In the genomic region with DNA sequence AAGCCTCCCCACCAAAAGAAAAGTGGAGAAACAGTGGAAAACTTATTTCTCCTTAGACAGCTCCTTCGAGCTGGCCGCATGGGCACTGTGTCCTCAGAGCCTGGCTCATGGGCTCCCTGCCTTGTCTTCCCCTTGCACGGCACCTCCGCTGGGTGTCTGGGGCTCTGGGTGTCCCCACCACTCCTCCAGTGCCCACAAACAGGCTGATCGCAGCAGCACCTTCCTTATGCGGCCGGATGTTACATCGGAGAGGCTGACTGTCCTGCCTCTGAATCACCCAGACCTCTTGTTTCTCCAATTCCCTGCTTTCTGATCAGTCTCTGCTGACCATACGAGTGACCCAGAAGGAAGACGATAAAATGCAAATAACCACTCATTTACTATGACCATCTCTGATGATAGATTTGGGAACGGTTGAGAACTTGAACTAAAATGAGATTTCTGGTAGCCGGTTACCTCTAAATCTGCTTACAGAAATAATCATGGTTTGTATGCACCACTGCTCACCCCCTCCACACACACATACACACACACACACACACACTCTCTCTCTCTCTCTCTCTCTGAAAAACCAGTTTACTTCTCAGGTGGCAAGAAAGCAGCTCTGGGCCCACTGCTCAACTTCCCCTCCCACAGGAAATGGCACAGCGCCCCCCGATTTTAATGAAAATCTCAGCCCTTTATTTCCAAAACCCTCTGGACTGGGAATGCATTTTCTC, we compare ENCODE assay signal across 2 cellular contexts.
TF ChIP-seq lines count a peak whose summit lies in the region.

No MANE protein-coding gene starts in this region.

TF ChIP-seq in GM12891, 5 proteins besides CTCF, POLR2A, EP300 and RAD21:
- TF ChIP-seq POU2F2 (IDR thresholded peaks at IDR 0.05; ENCODE audit: low read depth, low read length) (no peak), SPI1 (IDR thresholded peaks at IDR 0.05; ENCODE audit: low read depth, low read length) (no peak), TAF1 (IDR thresholded peaks at IDR 0.05; ENCODE audit: low read depth, low read length) (no peak), POLR2AphosphoS5 (IDR thresholded peaks at IDR 0.05; ENCODE audit: low read depth, low read length) (no peak), PAX5 (IDR thresholded peaks at IDR 0.05; ENCODE audit: insufficient read depth, low read length, severe bottlenecking) (no peak)

TF ChIP-seq in H1, 55 proteins besides CTCF, POLR2A, EP300 and RAD21:
- TF ChIP-seq CTBP2 (IDR thresholded peaks at IDR 0.05; ENCODE audit: borderline replicate concordance, insufficient read depth, insufficient read length, low read length) = no peak
- no peak for TF ChIP-seq RXRA (IDR thresholded peaks at IDR 0.05; ENCODE audit: insufficient read depth, low read depth, low read length)
- TF ChIP-seq, protein P1, sequence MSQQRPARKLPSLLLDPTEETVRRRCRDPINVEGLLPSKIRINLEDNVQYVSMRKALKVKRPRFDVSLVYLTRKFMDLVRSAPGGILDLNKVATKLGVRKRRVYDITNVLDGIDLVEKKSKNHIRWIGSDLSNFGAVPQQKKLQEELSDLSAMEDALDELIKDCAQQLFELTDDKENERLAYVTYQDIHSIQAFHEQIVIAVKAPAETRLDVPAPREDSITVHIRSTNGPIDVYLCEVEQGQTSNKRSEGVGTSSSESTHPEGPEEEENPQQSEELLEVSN (IDR thresholded peaks at IDR 0.05) = no peak
- no peak for TF ChIP-seq GABPA (IDR thresholded peaks at IDR 0.05; ENCODE audit: borderline replicate concordance, insufficient read depth, low read length)
- TF ChIP-seq CREB1 (IDR thresholded peaks at IDR 0.05) = no peak
- TF ChIP-seq EZH2 (IDR thresholded peaks at IDR 0.05; ENCODE audit: low read depth, low read length, severe bottlenecking) = no peak
- TF ChIP-seq BRCA1 (IDR thresholded peaks at IDR 0.05; ENCODE audit: low read depth, low read length) = no peak
